ENCODE assay signal across 8 cellular contexts in the genomic region with DNA sequence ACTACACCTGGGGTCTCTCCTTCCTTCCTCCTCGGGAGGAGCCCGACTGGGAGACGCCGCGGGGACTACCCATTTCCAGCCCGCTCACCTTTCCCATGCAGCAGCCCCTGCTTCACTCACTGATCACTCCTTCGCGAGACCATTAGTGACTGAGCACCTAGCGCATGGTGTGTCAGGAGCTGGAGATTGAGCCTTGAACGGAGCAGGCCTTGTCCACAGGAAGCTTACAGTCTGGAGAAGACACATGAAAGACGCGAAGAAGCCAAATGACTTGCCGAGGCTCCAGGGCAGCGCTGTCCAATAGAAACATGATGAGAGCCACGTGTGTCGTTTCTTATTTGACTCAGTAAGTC. TPM values are rescaled to one million over a fixed set of nuclear protein-coding genes. Genes with fewer than 3 reads are reported as not detected.
A peak's percentile ranks its signal among the peaks of the same experiment; 100 is the strongest.
DNase-seq lines count a peak whose midpoint lies in the region; ATAC-seq and TF ChIP-seq lines count a peak whose summit lies in the region.

No MANE protein-coding gene starts in this region.

- peaks cover 6% of the 10 kb centered on the region for H3K4me1 ChIP-seq in testis

- TF ChIP-seq CTCF in astrocyte of the cerebellum (IDR thresholded peaks at IDR 0.05; ENCODE audit: low read depth, low read length, missing control alignments) (no peak), testis (IDR thresholded peaks at IDR 0.05) (no peak)

- no peaks in the 10 kb centered on the region for H3K27me3 ChIP-seq in testis

- in situ Hi-C loops in astrocyte of the cerebellum (cut with HindIII; ENCODE audit: low sequenced_read_pairs), result no loop called here

- H3K27me3 Mint-ChIP-seq in activated T-cell treated with anti-CD3 and anti-CD28 coated beads, Interleukin-2, amount 50 U/mL, for 24 hours, result peaks cover 47% of the 10 kb centered on the region
- H3K27me3 Mint-ChIP-seq in memory B cell, result peaks cover 5% of the 10 kb centered on the region

- no peak overlapping the region for H3K27ac Mint-ChIP-seq in activated T-cell treated with anti-CD3 and anti-CD28 coated beads, Interleukin-2, amount 50 U/mL, for 24 hours
- H3K27ac Mint-ChIP-seq in memory B cell, result no peak overlapping the region

- H3K36me3 ChIP-seq in testis (ENCODE audit: low read depth, missing control alignments), result no peaks in the 10 kb centered on the region

- H3K9me3 ChIP-seq in testis, result no peaks in the 10 kb centered on the region

- no peak for TF ChIP-seq POLR2A in testis (IDR thresholded peaks at IDR 0.05)

- H3K9me3 Mint-ChIP-seq in activated T-cell treated with anti-CD3 and anti-CD28 coated beads, Interleukin-2, amount 50 U/mL, for 24 hours, result peaks cover 4% of the 10 kb centered on the region
- no peaks in the 10 kb centered on the region for H3K9me3 Mint-ChIP-seq in memory B cell

- peak overlapping the region; percentile 51 for H3K4me3 ChIP-seq in astrocyte of the cerebellum (ENCODE audit: low read depth, low read length)
- H3K4me3 ChIP-seq in testis, result peak overlapping the region; percentile 61 to 65

- DNase-seq in activated T-cell treated with anti-CD3 and anti-CD28 coated beads, Interleukin-2, amount 50 U/mL, for 24 hours, result no peak
- no peak for DNase-seq in activated T-cell treated with anti-CD3 and anti-CD28 coated beads, Interleukin-2, amount 50 U/mL, for 1 hour
- DNase-seq in astrocyte of the cerebellum (ENCODE audit: low read depth) (no peak), memory B cell (ENCODE audit: low spot score in 2 of 2) (no peak), testis (no peak)

- H3K4me3 Mint-ChIP-seq in activated T-cell treated with anti-CD3 and anti-CD28 coated beads, Interleukin-2, amount 50 U/mL, for 24 hours, result peak overlapping the region; percentile 72
- peak overlapping the region; percentile 77 for H3K4me3 Mint-ChIP-seq in memory B cell

- no peak for ATAC-seq in memory B cell (ENCODE audit: low read depth)
- no peak for ATAC-seq in HG02870 (IDR thresholded peaks at IDR 0.05; ENCODE audit: unreplicated experiment)
- no peak for ATAC-seq in HG03342 (IDR thresholded peaks at IDR 0.05; ENCODE audit: unreplicated experiment)
- no peak for ATAC-seq in HG03432 (IDR thresholded peaks at IDR 0.05; ENCODE audit: unreplicated experiment)

- H3K27ac ChIP-seq in testis, result no peak overlapping the region

- peaks cover 22% of the 10 kb centered on the region for H3K4me1 Mint-ChIP-seq in activated T-cell treated with anti-CD3 and anti-CD28 coated beads, Interleukin-2, amount 50 U/mL, for 24 hours (ENCODE audit: low read depth)
- H3K4me1 Mint-ChIP-seq in memory B cell, result peaks cover 14% of the 10 kb centered on the region

- WGBS in testis, 2 donors, result 40 to 63% methylated on average over 11 to 16 of the region's 16 CpGs

- H3K36me3 Mint-ChIP-seq in activated T-cell treated with anti-CD3 and anti-CD28 coated beads, Interleukin-2, amount 50 U/mL, for 24 hours (ENCODE audit: low read depth), result no peaks in the 10 kb centered on the region
- no peaks in the 10 kb centered on the region for H3K36me3 Mint-ChIP-seq in memory B cell

- intact Hi-C loops in testis (cut with DNase I; ENCODE audit: low total_unique reads), result no loop called here

RNA-seq across cellular contexts. Expression of a gene that starts 0.3 kb away (rescaled TPM):
- total RNA-seq in testis, result 10 to 100 TPM; 12.2 to 33.0 TPM
- polyA plus RNA-seq in testis (ENCODE audit: insufficient read depth, low read depth, low replicate concordance), result 55.2 TPM

RNA-seq across cellular contexts. Expression of a gene that starts 17.6 kb away (rescaled TPM):
- 10 to 100 TPM; 11.7 TPM for total RNA-seq in testis
- polyA plus RNA-seq in testis (ENCODE audit: insufficient read depth, low read depth, low replicate concordance), result 8.0 TPM

RNA-seq across cellular contexts. Expression of a gene that starts 17.7 kb away (rescaled TPM):
- 10 to 100 TPM; 56.3 to 82.6 TPM for total RNA-seq in testis
- polyA plus RNA-seq in testis (ENCODE audit: insufficient read depth, low read depth, low replicate concordance), result 71.4 TPM
